17 cellular contexts compared by ENCODE assay signal in the genomic region with DNA sequence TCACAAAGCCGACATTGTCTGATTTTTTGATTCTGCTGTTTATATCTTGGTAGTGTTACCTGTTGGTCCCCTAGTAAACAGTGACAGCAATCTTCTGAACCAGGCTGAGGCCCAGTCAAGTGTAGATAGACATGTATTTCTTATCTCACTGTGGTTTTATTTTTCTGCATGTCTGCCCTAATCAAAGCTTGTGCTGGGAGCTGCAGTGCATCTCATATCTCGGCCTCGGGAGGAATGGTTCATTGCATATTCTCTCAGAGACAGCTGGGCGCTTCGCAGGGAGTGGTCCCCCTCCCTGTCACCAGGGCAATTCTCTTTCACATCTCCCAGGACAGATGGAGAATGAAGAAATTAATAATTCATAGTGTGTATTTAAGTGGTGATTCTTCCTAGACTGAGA. TPM values are rescaled to one million over a fixed set of nuclear protein-coding genes. Genes with fewer than 3 reads are reported as not detected.
A peak's percentile ranks its signal among the peaks of the same experiment; 100 is the strongest.
DNase-seq lines count a peak whose midpoint lies in the region; ATAC-seq, FAIRE-seq and TF ChIP-seq lines count a peak whose summit lies in the region.
"Had no signal": no experiment of that assay in that cellular context is flagged by ENCODE, and none has a peak within 500 bp of the region (broad histone marks: within the 10 kb centered on the region; RNA-seq: fewer than 3 reads in every experiment).

No MANE protein-coding gene starts in this region.

- H4K5ac ChIP-seq in IMR-90 (ENCODE audit: low read depth, low read length), result peak overlapping the region; percentile 84; the same call in 1 of the 2 replicates

- TF ChIP-seq RAD21 in IMR-90 (IDR thresholded peaks at IDR 0.05; ENCODE audit: low read length) (no peak), K562 (CRISPR knock-in tag; conservative IDR thresholded peaks at IDR 0.05 in 1 of 2, IDR thresholded peaks at IDR 0.05 in 1 of 2) (no peak)

- H2AK9ac ChIP-seq in IMR-90 (replicated peaks; ENCODE audit: low read depth, low read length, poor library complexity), result no peak overlapping the region

- TF ChIP-seq EP300 in K562 (IDR thresholded peaks at IDR 0.05; ENCODE audit: low read length), result peak; percentile 40; the same call in 1 of the 2 replicates

- H3K4me3 ChIP-seq in AG04450 (ENCODE audit: low read depth, low read length) (no peak overlapping the region), IMR-90 (ENCODE audit: insufficient read depth, low read depth, low read length) (no peak overlapping the region), K562 (no peak overlapping the region), mesodermal cell (ENCODE audit: extremely low read depth, insufficient read depth, low read length, poor library complexity, severe bottlenecking) (no peak overlapping the region), Karpas-422 (ENCODE audit: low read length) (no peak overlapping the region)

- H3K9me3 ChIP-seq in AG04450 (ENCODE audit: control insufficient read depth, insufficient read depth, low read length), result no peaks in the 10 kb centered on the region; the same call in 1 of the 2 replicates
- H3K9me3 ChIP-seq in IMR-90 (ENCODE audit: control insufficient read depth, insufficient read depth, low read length), result no peaks in the 10 kb centered on the region
- H3K9me3 ChIP-seq in K562 (replicated peaks; ENCODE audit: control insufficient read depth, insufficient read depth, low read depth, low read length), result no peaks in the 10 kb centered on the region
- H3K9me3 ChIP-seq in mesodermal cell (ENCODE audit: control insufficient read depth, low read length), result no peaks in the 10 kb centered on the region
- H3K9me3 ChIP-seq in Karpas-422 (ENCODE audit: low read length), result no peaks in the 10 kb centered on the region

- H3K36me3 ChIP-seq in IMR-90 (ENCODE audit: control insufficient read depth, insufficient read depth, low read length), result no peaks in the 10 kb centered on the region
- no peaks in the 10 kb centered on the region for H3K36me3 ChIP-seq in K562 (ENCODE audit: control insufficient read depth, insufficient read depth, low read length)
- H3K36me3 ChIP-seq in mesodermal cell (ENCODE audit: control insufficient read depth, insufficient read depth, low read length), result peaks cover 11% of the 10 kb centered on the region
- H3K36me3 ChIP-seq in Karpas-422 (ENCODE audit: insufficient read depth, low read length), result no peaks in the 10 kb centered on the region

- peak; percentile 26 for FAIRE-seq in K562 (lab: Jason Lieb, UNC)
- FAIRE-seq: GM18507, GM19239 had no signal

- peak overlapping the region; percentile 76; the same call in 1 of the 2 replicates for H2AK5ac ChIP-seq in IMR-90 (ENCODE audit: low read depth, low read length)

- peak overlapping the region; percentile 51; the same call in 1 of the 2 replicates for H3K14ac ChIP-seq in IMR-90 (replicated peaks; ENCODE audit: low read depth, low read length)

- WGBS in IMR-90 (ENCODE audit: extremely low coverage in 2 of 2, insufficient read length in 1 of 2), 2 experiments, result no CpG with 5 or more reads among the region's 5 CpGs
- WGBS in K562 (ENCODE audit: insufficient coverage, low coverage, missing lambda C conversion rate), result 4% methylated on average over 5 of the region's 5 CpGs
- WGBS in mesodermal cell (ENCODE audit: insufficient coverage in 2 of 2), 2 experiments, result 86 to 98% methylated on average over 2 to 4 of the region's 5 CpGs

- H3K18ac ChIP-seq in IMR-90 (ENCODE audit: low read depth, low read length), result peak overlapping the region; percentile 20; the same call in 1 of the 2 replicates

- H3K4me1 ChIP-seq in IMR-90 (ENCODE audit: control insufficient read depth, insufficient read depth, low read length), result peaks cover 12% of the 10 kb centered on the region
- H3K4me1 ChIP-seq in K562 (replicated peaks in 1 of 2; ENCODE audit: control insufficient read depth in 2 of 2, insufficient read depth in 2 of 2, low read length in 2 of 2), result peaks cover 20 to 35% of the 10 kb centered on the region in 2 experiments
- H3K4me1 ChIP-seq in mesodermal cell (ENCODE audit: control insufficient read depth, insufficient read depth, low read length, poor library complexity, severe bottlenecking), result peaks cover 46% of the 10 kb centered on the region
- peaks cover 17% of the 10 kb centered on the region for H3K4me1 ChIP-seq in Karpas-422 (ENCODE audit: low read length)

- H2BK20ac ChIP-seq in IMR-90 (ENCODE audit: low read depth, low read length), result peak overlapping the region; percentile 57; the same call in 1 of the 2 replicates

- peak overlapping the region in 1 of 2 experiments; percentile 77; a peak in 2 of 4 replicates for H4K8ac ChIP-seq in IMR-90 (ENCODE audit: low read depth in 2 of 2, low read length in 2 of 2)

- H2BK120ac ChIP-seq in IMR-90 (ENCODE audit: low read depth, low read length), result peak overlapping the region; percentile 66; the same call in 1 of the 2 replicates

- ATAC-seq in IMR-90 (ENCODE audit: low read depth), result no peak
- ATAC-seq in K562, result peak; percentile 14; the same call in 2 of the 3 replicates
- ATAC-seq in GM19351 (IDR thresholded peaks at IDR 0.05; ENCODE audit: unreplicated experiment), result no peak

- DNase-seq in AG04450 (ENCODE audit: low read depth, low spot score), result no peak
- DNase-seq in IMR-90, result no peak
- DNase-seq in K562 (ENCODE audit: extremely low read depth in 1 of 4, low spot score in 3 of 4), result peak in 1 of 4 experiments; percentile 47
- DNase-seq in NCI-H345 treated with DMSO at 0.1 percent for 48 hours (lab: John Stamatoyannopoulos, UW; ENCODE audit: unreplicated experiment), result no peak
- DNase-seq in NOMO-1 treated with dmso at 0.1 percent for 144 hours (lab: John Stamatoyannopoulos, UW; ENCODE audit: unreplicated experiment), result no peak
- DNase-seq in Karpas-422, result no peak
- DNase-seq: activated CD4-positive, alpha-beta T cell treated with anti-CD3 and anti-CD28 coated beads for 48 hours; central memory CD4-positive, alpha-beta T cell; head of caudate nucleus; naive B cell; NCI-H1694; NCI-H69; RPMI8226 had no signal

- H2AFZ ChIP-seq in IMR-90 (replicated peaks; ENCODE audit: low read length, poor library complexity), result no peak overlapping the region
- H2AFZ ChIP-seq in K562 (ENCODE audit: low read depth, low read length), result no peak overlapping the region
- no peak overlapping the region for H2AFZ ChIP-seq in Karpas-422 (ENCODE audit: low read length)

- H2BK5ac ChIP-seq in IMR-90 (ENCODE audit: low read depth, low read length, poor library complexity, severe bottlenecking), result peak overlapping the region; percentile 68

- TF ChIP-seq POLR2A in IMR-90 (IDR thresholded peaks at IDR 0.05; ENCODE audit: low read depth, low read length) (no peak), K562 (conservative IDR thresholded peaks at IDR 0.05) (no peak)

- H2BK15ac ChIP-seq in IMR-90 (ENCODE audit: low read depth, low read length), result peak overlapping the region; percentile 38; the same call in 2 of the 3 replicates

- BruUV-seq in IMR-90 (replicated peaks; lab: Mats Ljungman, UMichigan), result no TSS peak
- BruUV-seq in K562 (replicated peaks; lab: Mats Ljungman, UMichigan), result no TSS peak

- no peak overlapping the region for H3K56ac ChIP-seq in IMR-90 (ENCODE audit: extremely low read depth, insufficient read depth, low read length)

- H3K9me1 ChIP-seq in IMR-90 (ENCODE audit: insufficient read depth, low read length) (no peaks in the 10 kb centered on the region), K562 (ENCODE audit: control insufficient read depth, insufficient read depth, low read length) (no peaks in the 10 kb centered on the region)

- H3K79me2 ChIP-seq in K562 (ENCODE audit: control insufficient read depth, insufficient read depth, low read length), result peaks cover 5% of the 10 kb centered on the region; the same call in 1 of the 3 replicates
- H3K79me2 ChIP-seq in Karpas-422 (ENCODE audit: low read length), result peaks cover 83% of the 10 kb centered on the region

- H3K4me2 ChIP-seq in IMR-90 (ENCODE audit: low read depth, low read length), result no peak overlapping the region; the same call in 1 of the 2 replicates
- no peak overlapping the region for H3K4me2 ChIP-seq in K562 (ENCODE audit: insufficient read depth, low read length)
- no peak overlapping the region for H3K4me2 ChIP-seq in Karpas-422 (ENCODE audit: low read depth, low read length, poor library complexity, severe bottlenecking)

- intact Hi-C loops in IMR-90 (cut with micrococcal nuclease) (no loop called here), K562 (cut with micrococcal nuclease) (no loop called here)

- H3K27me3 ChIP-seq in AG04450 (ENCODE audit: control insufficient read depth, insufficient read depth, low read length) (no peaks in the 10 kb centered on the region), IMR-90 (ENCODE audit: control insufficient read depth, insufficient read depth, low read length) (no peaks in the 10 kb centered on the region), K562 (ENCODE audit: control insufficient read depth in 2 of 2, insufficient read depth in 2 of 2, low read length in 2 of 2) (no peaks in the 10 kb centered on the region), Karpas-422 (ENCODE audit: low read length) (no peaks in the 10 kb centered on the region)

- H3K9ac ChIP-seq in IMR-90 (ENCODE audit: low read depth, low read length) (no peak overlapping the region; the same call in 1 of the 2 replicates), K562 (ENCODE audit: insufficient read depth in 1 of 2, low read depth in 2 of 2, low read length in 2 of 2) (no peak overlapping the region; a peak in 1 of 4 replicates), Karpas-422 (ENCODE audit: low read length) (no peak overlapping the region)

- H4K91ac ChIP-seq in IMR-90 (ENCODE audit: insufficient read depth, low read depth, low read length), result peak overlapping the region; percentile 61

- CTCF ChIA-PET in AG04450 (lab: Charles Lee) (no interaction called here), IMR-90 (lab: Yijun Ruan, JAX) (no interaction called here), K562 (lab: Yijun Ruan, JAX; ENCODE audit: low intra/inter-chr PET ratio) (no interaction called here)

- no peaks in the 10 kb centered on the region for H3K9me2 ChIP-seq in Karpas-422 (replicated peaks; ENCODE audit: insufficient read depth, low read length)

- POLR2A ChIA-PET in AG04450 (lab: Yijun Ruan, JAX) (interaction anchor here (2.8 kb wide), 1 partner anchor 8 kb away, joined by 19 read pairs; a partner anchor contains a TSS), IMR-90 (lab: Charles Lee; ENCODE audit: unreplicated experiment) (no interaction called here), K562 (lab: Yijun Ruan, JAX) (interaction anchor here (2.9 kb wide), 1 partner anchor 8 kb away, joined by 14 read pairs; a partner anchor contains a TSS)

- TF ChIP-seq CTCF in AG04450 (IDR thresholded peaks at IDR 0.05; ENCODE audit: low read depth, low read length), result no peak
- TF ChIP-seq CTCF in IMR-90 (conservative IDR thresholded peaks at IDR 0.05; ENCODE audit: low read depth, low read length), result no peak
- TF ChIP-seq CTCF in K562 (IDR thresholded peaks at IDR 0.05 in 2 of 3, conservative IDR thresholded peaks at IDR 0.05 in 1 of 3; ENCODE audit: insufficient read depth in 2 of 3, low read depth in 1 of 3, low read length in 3 of 3), result no peak

- dilution Hi-C loops in IMR-90 (cut with HindIII; ENCODE audit: low sequenced_read_pairs, unreplicated experiment), result no loop called here

- peak overlapping the region; percentile 72 for H3K4ac ChIP-seq in IMR-90 (ENCODE audit: low read depth, low read length)

- H3K27ac ChIP-seq in AG04450 (ENCODE audit: low read depth, low read length) (peak overlapping the region; percentile 39), IMR-90 (ENCODE audit: insufficient read depth, low read length) (peak overlapping the region; percentile 67), K562 (ENCODE audit: extremely low read depth, low read depth, low read length) (no peak overlapping the region), mesodermal cell (ENCODE audit: low read depth, low read length, severe bottlenecking) (peak overlapping the region; percentile 4), Karpas-422 (ENCODE audit: low read length) (no peak overlapping the region)

- in situ Hi-C loops in IMR-90 (cut with MboI; ENCODE audit: low sequenced_read_pairs) (no loop called here), K562 (cut with MboI) (no loop called here)

- no peak overlapping the region; the same call in 1 of the 2 replicates for H3K23ac ChIP-seq in IMR-90 (ENCODE audit: low read depth, low read length)

- H4K20me1 ChIP-seq in IMR-90 (ENCODE audit: insufficient read depth, low read length), result no peaks in the 10 kb centered on the region
- H4K20me1 ChIP-seq in K562 (replicated peaks; ENCODE audit: control insufficient read depth, insufficient read depth, low read length), result no peaks in the 10 kb centered on the region
- no peaks in the 10 kb centered on the region for H4K20me1 ChIP-seq in Karpas-422 (ENCODE audit: insufficient read depth, low read depth, low read length)

- H3K79me1 ChIP-seq in IMR-90 (ENCODE audit: low read depth in 1 of 2, low read length in 2 of 2), result peaks cover 40 to 47% of the 10 kb centered on the region in 2 experiments

RNA-seq across cellular contexts. Expression of a gene that starts 8.0 kb away (rescaled TPM):
- polyA plus RNA-seq in AG04450 (2011; rRNA removed) (29.9 and 34.1 TPM in 2 replicates), IMR-90 (2012; rRNA removed) (24.2 and 25.2 TPM in 2 replicates), K562 (2011; rRNA removed) (36.7 and 38.7 TPM in 2 replicates), K562 (2014; fragmentation: Illumina TruSeq; extraction: Trizol) (17.5 and 25.0 TPM in 2 replicates), K562 (2014; fragmentation: Nextera tagmentation; extraction: Ambion mirVana) (10 to 100 TPM; 21.6 to 29.6 TPM), K562 (2014; rRNA removed) (17.4 and 28.8 TPM in 2 replicates)
- 25.7 and 31.8 TPM in 2 replicates for polyA minus RNA-seq in AG04450 (2011; rRNA and poly(A)+ RNA removed)
- total RNA-seq in IMR-90 (2012; rRNA removed) (43.3 and 46.8 TPM in 2 replicates), K562 (2014; rRNA removed) (17.9 and 22.7 TPM in 2 replicates), K562 (2014; rRNA removed; fragmentation: Illumina TruSeq; extraction: Trizol) (24.5 and 25.4 TPM in 2 replicates), K562 (2015; rRNA removed; fragmentation: Illumina TruSeq; extraction: Trizol) (26.6 and 32.6 TPM in 2 replicates), K562 (2021) (23.8 and 26.1 TPM in 2 replicates)
- polyA plus RNA-seq in IMR-90 (2012; cell fraction: cytosol; rRNA removed), result 15.6 and 16.9 TPM in 2 replicates
- 15.2 and 27.1 TPM in 2 replicates for polyA plus RNA-seq in IMR-90 (2012; cell fraction: nucleus; rRNA removed; ENCODE audit: low replicate concordance)
- total RNA-seq in K562 (2011; cell fraction: chromatin; rRNA removed; ENCODE audit: low replicate concordance), result 59.4 and 127 TPM in 2 replicates
- total RNA-seq in K562 (2011; cell fraction: nucleolus; rRNA removed), result 15.7 and 21.7 TPM in 2 replicates
- total RNA-seq in K562 (2011; cell fraction: nucleoplasm; rRNA removed), result 42.4 and 44.1 TPM in 2 replicates
- 17.0 and 20.6 TPM in 2 replicates for polyA plus RNA-seq in K562 (2011; cell fraction: cytosol; rRNA removed)
- 24.8 and 39.9 TPM in 2 replicates for polyA plus RNA-seq in K562 (2011; cell fraction: nucleus; rRNA removed)
- polyA plus RNA-seq in K562 (2012), result 17.8 and 30.1 TPM in 2 replicates
- 56.5 and 97.6 TPM in 2 replicates for polyA minus RNA-seq in K562 (2011; rRNA and poly(A)+ RNA removed)
- 11.2 and 20.3 TPM in 2 replicates for polyA minus RNA-seq in K562 (2011; cell fraction: cytosol; rRNA and poly(A)+ RNA removed)
- polyA minus RNA-seq in K562 (2011; cell fraction: nucleus; rRNA and poly(A)+ RNA removed), result 25.3 and 52.1 TPM in 2 replicates
- 28.8 TPM for polyA plus RNA-seq in mesodermal cell (2013, experiment 1 of 2)
- polyA plus RNA-seq in mesodermal cell (2013, experiment 2 of 2), result 23.2 TPM
- 36.6 and 41.0 TPM in 2 replicates for total RNA-seq in Karpas-422 (2014; rRNA removed; shearing (Covaris generic); ENCODE audit: low replicate concordance)

RNA-seq across cellular contexts. Expression of a gene that starts 8.7 kb away (rescaled TPM):
- polyA plus RNA-seq in AG04450 (2011; rRNA removed), result 79.9 and 108 TPM in 2 replicates
- polyA minus RNA-seq in AG04450 (2011; rRNA and poly(A)+ RNA removed), result 134 and 161 TPM in 2 replicates
- total RNA-seq in IMR-90 (2012; rRNA removed), result 151 and 196 TPM in 2 replicates
- 65.8 and 66.0 TPM in 2 replicates for polyA plus RNA-seq in IMR-90 (2012; rRNA removed)
- polyA plus RNA-seq in IMR-90 (2012; cell fraction: cytosol; rRNA removed), result 21.7 and 28.1 TPM in 2 replicates
- 39.6 and 175 TPM in 2 replicates for polyA plus RNA-seq in IMR-90 (2012; cell fraction: nucleus; rRNA removed; ENCODE audit: low replicate concordance)
- total RNA-seq in K562 (2011; cell fraction: chromatin; rRNA removed; ENCODE audit: low replicate concordance), result 77.5 and 254 TPM in 2 replicates
- 38.5 and 51.8 TPM in 2 replicates for total RNA-seq in K562 (2011; cell fraction: nucleolus; rRNA removed)
- total RNA-seq in K562 (2011; cell fraction: nucleoplasm; rRNA removed), result 83.7 and 95.0 TPM in 2 replicates
- 57.3 and 63.8 TPM in 2 replicates for total RNA-seq in K562 (2014; rRNA removed)
- total RNA-seq in K562 (2014; rRNA removed; fragmentation: Illumina TruSeq; extraction: Trizol), result 89.0 and 102 TPM in 2 replicates
- 93.6 and 110 TPM in 2 replicates for total RNA-seq in K562 (2015; rRNA removed; fragmentation: Illumina TruSeq; extraction: Trizol)
- total RNA-seq in K562 (2021), result 73.6 and 82.0 TPM in 2 replicates
- polyA plus RNA-seq in K562 (2011; rRNA removed), result 94.4 and 104 TPM in 2 replicates
- polyA plus RNA-seq in K562 (2011; cell fraction: cytosol; rRNA removed), result 23.4 and 61.8 TPM in 2 replicates
- polyA plus RNA-seq in K562 (2011; cell fraction: nucleus; rRNA removed), result 102 and 139 TPM in 2 replicates
- polyA plus RNA-seq in K562 (2012), result 34.8 and 35.9 TPM in 2 replicates
- 58.0 and 68.5 TPM in 2 replicates for polyA plus RNA-seq in K562 (2014; fragmentation: Illumina TruSeq; extraction: Trizol)
- 10 to 100 TPM; 22.6 to 24.6 TPM for polyA plus RNA-seq in K562 (2014; fragmentation: Nextera tagmentation; extraction: Ambion mirVana)
- polyA plus RNA-seq in K562 (2014; rRNA removed), result 47.2 and 53.6 TPM in 2 replicates
- polyA minus RNA-seq in K562 (2011; rRNA and poly(A)+ RNA removed), result 211 and 286 TPM in 2 replicates
- 54.7 and 83.7 TPM in 2 replicates for polyA minus RNA-seq in K562 (2011; cell fraction: cytosol; rRNA and poly(A)+ RNA removed)
- polyA minus RNA-seq in K562 (2011; cell fraction: nucleus; rRNA and poly(A)+ RNA removed), result 128 and 283 TPM in 2 replicates
- polyA plus RNA-seq in mesodermal cell (2013, experiment 1 of 2), result 131 TPM
- 126 TPM for polyA plus RNA-seq in mesodermal cell (2013, experiment 2 of 2)
- 87.3 and 124 TPM in 2 replicates for total RNA-seq in Karpas-422 (2014; rRNA removed; shearing (Covaris generic); ENCODE audit: low replicate concordance)

Comparison
In these comparisons a context has a peak if more than half of its experiments do, and no peak if none do; other contexts are left out.
1. H3K27ac ChIP-seq: peak in AG04450 (single experiment), IMR-90 (single experiment) and mesodermal cell (single experiment); none in K562 (single experiment) and Karpas-422 (single experiment).